In the genomic region with DNA sequence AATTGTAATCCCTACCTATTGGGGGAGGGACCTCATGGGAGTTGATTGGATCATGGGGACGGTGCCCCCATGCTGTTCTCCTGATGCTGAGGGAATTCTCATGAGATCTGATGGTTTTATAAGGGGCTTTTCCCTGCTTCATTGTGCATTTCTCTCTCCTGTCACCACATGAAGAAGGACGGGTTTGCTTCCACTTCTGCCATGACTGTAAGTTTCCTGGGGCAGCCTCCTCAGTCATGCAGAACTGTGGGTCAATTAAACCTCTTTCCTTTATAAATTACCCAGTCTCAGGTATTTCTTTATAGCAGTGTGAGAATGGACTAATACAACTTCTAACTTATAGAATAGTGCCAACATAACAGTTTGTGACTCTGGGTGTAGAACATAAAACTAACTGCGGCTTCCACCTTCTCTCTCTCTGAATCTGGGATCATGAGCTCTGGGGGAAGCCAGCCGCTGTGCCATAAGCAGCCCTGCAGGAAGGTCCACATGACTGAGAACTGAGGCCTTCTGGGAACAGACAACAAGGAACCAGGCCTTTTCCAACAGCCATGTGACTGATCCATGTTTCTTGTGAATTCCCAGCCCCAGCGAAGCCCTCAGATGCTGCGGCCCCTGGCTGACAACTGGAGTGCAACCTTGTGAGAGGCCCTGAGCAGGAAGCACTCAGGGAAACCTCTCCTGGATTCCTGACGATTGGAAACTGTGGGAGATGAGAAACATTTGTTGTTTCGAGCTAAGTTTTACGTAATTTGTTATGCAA, we compare ENCODE assay signal across 1 cellular context.
TF ChIP-seq lines count a peak whose summit lies in the region.

No MANE protein-coding gene starts in this region.

TF ChIP-seq in HepG2, 621 proteins besides CTCF, POLR2A, EP300 and RAD21:
- TF ChIP-seq, protein P1, sequence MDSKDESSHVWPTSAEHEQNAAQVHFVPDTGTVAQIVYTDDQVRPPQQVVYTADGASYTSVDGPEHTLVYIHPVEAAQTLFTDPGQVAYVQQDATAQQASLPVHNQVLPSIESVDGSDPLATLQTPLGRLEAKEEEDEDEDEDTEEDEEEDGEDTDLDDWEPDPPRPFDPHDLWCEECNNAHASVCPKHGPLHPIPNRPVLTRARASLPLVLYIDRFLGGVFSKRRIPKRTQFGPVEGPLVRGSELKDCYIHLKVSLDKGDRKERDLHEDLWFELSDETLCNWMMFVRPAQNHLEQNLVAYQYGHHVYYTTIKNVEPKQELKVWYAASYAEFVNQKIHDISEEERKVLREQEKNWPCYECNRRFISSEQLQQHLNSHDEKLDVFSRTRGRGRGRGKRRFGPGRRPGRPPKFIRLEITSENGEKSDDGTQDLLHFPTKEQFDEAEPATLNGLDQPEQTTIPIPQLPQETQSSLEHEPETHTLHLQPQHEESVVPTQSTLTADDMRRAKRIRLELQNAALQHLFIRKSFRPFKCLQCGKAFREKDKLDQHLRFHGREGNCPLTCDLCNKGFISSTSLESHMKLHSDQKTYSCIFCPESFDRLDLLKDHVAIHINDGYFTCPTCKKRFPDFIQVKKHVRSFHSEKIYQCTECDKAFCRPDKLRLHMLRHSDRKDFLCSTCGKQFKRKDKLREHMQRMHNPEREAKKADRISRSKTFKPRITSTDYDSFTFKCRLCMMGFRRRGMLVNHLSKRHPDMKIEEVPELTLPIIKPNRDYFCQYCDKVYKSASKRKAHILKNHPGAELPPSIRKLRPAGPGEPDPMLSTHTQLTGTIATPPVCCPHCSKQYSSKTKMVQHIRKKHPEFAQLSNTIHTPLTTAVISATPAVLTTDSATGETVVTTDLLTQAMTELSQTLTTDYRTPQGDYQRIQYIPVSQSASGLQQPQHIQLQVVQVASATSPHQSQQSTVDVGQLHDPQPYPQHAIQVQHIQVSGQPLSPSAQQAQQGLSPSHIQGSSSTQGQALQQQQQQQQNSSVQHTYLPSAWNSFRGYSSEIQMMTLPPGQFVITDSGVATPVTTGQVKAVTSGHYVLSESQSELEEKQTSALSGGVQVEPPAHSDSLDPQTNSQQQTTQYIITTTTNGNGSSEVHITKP (CRISPR knock-in tag; IDR thresholded peaks at IDR 0.05; ENCODE audit: low read depth) = no peak
- TF ChIP-seq, protein P2, sequence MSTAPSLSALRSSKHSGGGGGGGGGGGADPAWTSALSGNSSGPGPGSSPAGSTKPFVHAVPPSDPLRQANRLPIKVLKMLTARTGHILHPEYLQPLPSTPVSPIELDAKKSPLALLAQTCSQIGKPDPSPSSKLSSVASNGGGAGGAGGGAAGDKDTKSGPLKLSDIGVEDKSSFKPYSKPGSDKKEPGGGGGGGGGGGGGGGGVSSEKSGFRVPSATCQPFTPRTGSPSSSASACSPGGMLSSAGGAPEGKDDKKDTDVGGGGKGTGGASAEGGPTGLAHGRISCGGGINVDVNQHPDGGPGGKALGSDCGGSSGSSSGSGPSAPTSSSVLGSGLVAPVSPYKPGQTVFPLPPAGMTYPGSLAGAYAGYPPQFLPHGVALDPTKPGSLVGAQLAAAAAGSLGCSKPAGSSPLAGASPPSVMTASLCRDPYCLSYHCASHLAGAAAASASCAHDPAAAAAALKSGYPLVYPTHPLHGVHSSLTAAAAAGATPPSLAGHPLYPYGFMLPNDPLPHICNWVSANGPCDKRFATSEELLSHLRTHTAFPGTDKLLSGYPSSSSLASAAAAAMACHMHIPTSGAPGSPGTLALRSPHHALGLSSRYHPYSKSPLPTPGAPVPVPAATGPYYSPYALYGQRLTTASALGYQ (CRISPR knock-in tag; IDR thresholded peaks at IDR 0.05) = no peak
- TF ChIP-seq, protein P3, sequence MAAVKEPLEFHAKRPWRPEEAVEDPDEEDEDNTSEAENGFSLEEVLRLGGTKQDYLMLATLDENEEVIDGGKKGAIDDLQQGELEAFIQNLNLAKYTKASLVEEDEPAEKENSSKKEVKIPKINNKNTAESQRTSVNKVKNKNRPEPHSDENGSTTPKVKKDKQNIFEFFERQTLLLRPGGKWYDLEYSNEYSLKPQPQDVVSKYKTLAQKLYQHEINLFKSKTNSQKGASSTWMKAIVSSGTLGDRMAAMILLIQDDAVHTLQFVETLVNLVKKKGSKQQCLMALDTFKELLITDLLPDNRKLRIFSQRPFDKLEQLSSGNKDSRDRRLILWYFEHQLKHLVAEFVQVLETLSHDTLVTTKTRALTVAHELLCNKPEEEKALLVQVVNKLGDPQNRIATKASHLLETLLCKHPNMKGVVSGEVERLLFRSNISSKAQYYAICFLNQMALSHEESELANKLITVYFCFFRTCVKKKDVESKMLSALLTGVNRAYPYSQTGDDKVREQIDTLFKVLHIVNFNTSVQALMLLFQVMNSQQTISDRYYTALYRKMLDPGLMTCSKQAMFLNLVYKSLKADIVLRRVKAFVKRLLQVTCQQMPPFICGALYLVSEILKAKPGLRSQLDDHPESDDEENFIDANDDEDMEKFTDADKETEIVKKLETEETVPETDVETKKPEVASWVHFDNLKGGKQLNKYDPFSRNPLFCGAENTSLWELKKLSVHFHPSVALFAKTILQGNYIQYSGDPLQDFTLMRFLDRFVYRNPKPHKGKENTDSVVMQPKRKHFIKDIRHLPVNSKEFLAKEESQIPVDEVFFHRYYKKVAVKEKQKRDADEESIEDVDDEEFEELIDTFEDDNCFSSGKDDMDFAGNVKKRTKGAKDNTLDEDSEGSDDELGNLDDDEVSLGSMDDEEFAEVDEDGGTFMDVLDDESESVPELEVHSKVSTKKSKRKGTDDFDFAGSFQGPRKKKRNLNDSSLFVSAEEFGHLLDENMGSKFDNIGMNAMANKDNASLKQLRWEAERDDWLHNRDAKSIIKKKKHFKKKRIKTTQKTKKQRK (IDR thresholded peaks at IDR 0.05; ENCODE audit: low read length) = no peak
- TF ChIP-seq SMC3 (IDR thresholded peaks at IDR 0.05; ENCODE audit: low read length) (peak; percentile 30; the same call in 1 of the 2 replicates), ZFX (CRISPR knock-in tag; IDR thresholded peaks at IDR 0.05; ENCODE audit: low read depth) (peak; percentile 54; the same call in 1 of the 2 replicates), STAG1 (CRISPR knock-in tag; IDR thresholded peaks at IDR 0.05) (peak; percentile 56), ZNF569 (CRISPR knock-in tag; IDR thresholded peaks at IDR 0.05; ENCODE audit: borderline replicate concordance) (no peak), ELF3 (CRISPR knock-in tag; IDR thresholded peaks at IDR 0.05) (0 out of 2 replicates have a peak, but pooled peaks have one; percentile 29), SALL1 (CRISPR knock-in tag; IDR thresholded peaks at IDR 0.05) (peak; percentile 25; the same call in 1 of the 2 replicates), ZNF143 (CRISPR knock-in tag; IDR thresholded peaks at IDR 0.05) (peak; percentile 61; the same call in 1 of the 2 replicates), ZFY (CRISPR knock-in tag; IDR thresholded peaks at IDR 0.05) (peak; percentile 48)
- TF ChIP-seq, protein P4, sequence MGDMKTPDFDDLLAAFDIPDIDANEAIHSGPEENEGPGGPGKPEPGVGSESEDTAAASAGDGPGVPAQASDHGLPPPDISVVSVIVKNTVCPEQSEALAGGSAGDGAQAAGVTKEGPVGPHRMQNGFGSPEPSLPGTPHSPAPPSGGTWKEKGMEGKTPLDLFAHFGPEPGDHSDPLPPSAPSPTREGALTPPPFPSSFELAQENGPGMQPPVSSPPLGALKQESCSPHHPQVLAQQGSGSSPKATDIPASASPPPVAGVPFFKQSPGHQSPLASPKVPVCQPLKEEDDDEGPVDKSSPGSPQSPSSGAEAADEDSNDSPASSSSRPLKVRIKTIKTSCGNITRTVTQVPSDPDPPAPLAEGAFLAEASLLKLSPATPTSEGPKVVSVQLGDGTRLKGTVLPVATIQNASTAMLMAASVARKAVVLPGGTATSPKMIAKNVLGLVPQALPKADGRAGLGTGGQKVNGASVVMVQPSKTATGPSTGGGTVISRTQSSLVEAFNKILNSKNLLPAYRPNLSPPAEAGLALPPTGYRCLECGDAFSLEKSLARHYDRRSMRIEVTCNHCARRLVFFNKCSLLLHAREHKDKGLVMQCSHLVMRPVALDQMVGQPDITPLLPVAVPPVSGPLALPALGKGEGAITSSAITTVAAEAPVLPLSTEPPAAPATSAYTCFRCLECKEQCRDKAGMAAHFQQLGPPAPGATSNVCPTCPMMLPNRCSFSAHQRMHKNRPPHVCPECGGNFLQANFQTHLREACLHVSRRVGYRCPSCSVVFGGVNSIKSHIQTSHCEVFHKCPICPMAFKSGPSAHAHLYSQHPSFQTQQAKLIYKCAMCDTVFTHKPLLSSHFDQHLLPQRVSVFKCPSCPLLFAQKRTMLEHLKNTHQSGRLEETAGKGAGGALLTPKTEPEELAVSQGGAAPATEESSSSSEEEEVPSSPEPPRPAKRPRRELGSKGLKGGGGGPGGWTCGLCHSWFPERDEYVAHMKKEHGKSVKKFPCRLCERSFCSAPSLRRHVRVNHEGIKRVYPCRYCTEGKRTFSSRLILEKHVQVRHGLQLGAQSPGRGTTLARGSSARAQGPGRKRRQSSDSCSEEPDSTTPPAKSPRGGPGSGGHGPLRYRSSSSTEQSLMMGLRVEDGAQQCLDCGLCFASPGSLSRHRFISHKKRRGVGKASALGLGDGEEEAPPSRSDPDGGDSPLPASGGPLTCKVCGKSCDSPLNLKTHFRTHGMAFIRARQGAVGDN (CRISPR knock-in tag; IDR thresholded peaks at IDR 0.05) = peak; percentile 29; the same call in 1 of the 2 replicates
- TF ChIP-seq, protein P5, sequence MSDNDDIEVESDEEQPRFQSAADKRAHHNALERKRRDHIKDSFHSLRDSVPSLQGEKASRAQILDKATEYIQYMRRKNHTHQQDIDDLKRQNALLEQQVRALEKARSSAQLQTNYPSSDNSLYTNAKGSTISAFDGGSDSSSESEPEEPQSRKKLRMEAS (IDR thresholded peaks at IDR 0.05) = peak; percentile 69
